Comparison of ENCODE assay signal across 35 cellular contexts in genomic region chr7:128733278-128733645, GRCh38. TPM values are rescaled to one million over a fixed set of nuclear protein-coding genes. Genes with fewer than 3 reads are reported as not detected.
"Had no signal": no experiment of that assay in that cellular context is flagged by ENCODE, and none has a peak within 500 bp of the region (broad histone marks: within the 10 kb centered on the region; RNA-seq: fewer than 3 reads in every experiment).

No MANE protein-coding gene starts in this region.

- H3K27ac ChIP-seq: neutrophil, pancreas, prostate gland, skin epidermis, spleen, stomach, thoracic aorta, thyroid gland, tibial nerve, upper lobe of left lung, vagina had no signal

- ATAC-seq: naive thymus-derived CD8-positive, alpha-beta T cell; natural killer cell treated with Interleukin-12 subunit alpha and Interleukin-12 subunit beta and Interleukin-15 and Interleukin-18, amount 100 ng/mL, for 72 hours; right cardiac atrium; sciatic nerve; stimulated activated effector memory CD8-positive, alpha-beta T cell treated with anti-CD3 and anti-CD28 coated beads, Interleukin-12 subunit alpha, Interleukin-12 subunit beta, amount 100 ng/mL, for 72 hours; stimulated activated naive B cell treated with anti-CD40 and anti-IgM and Interleukin-4, amounts not matched to agents 10 μg/mL and 1 μg/mL and 100 μg/mL, for 72 hours had no signal

- H3K27me3 ChIP-seq: pancreas, spleen, thyroid gland, tibial nerve, upper lobe of left lung, vagina had no signal

- H3K4me1 ChIP-seq: pancreas had no signal

- FAIRE-seq: pancreas, urothelium cell line had no signal

- H3K36me3 ChIP-seq: neutrophil, pancreas, prostate gland, spleen, stomach, thoracic aorta, thyroid gland, tibial nerve, upper lobe of left lung, vagina had no signal

- H3K4me2 ChIP-seq: smooth muscle cell had no signal

- H3K4me3 ChIP-seq: pancreas, prostate gland, skin epidermis, smooth muscle cell, spleen, stomach, thoracic aorta, thyroid gland, tibial nerve, upper lobe of left lung, vagina had no signal

- DNase-seq: naive thymus-derived CD8-positive, alpha-beta T cell; nephron progenitor cell; nucleus accumbens; pancreas; right cardiac atrium; spleen; stimulated activated CD4-positive, alpha-beta T cell treated with anti-CD3 and anti-CD28 coated beads, Interleukin-12 subunit alpha, Interleukin-12 subunit beta, amount 100 ng/mL, for 4 hours; stimulated activated CD4-positive, alpha-beta T cell treated with anti-CD3 and anti-CD28 coated beads, Interleukin-1b, Interleukin-23, amount 100 ng/mL, for 48 hours; stimulated activated CD4-positive, alpha-beta T cell treated with anti-CD3 and anti-CD28 coated beads, Interleukin-4, amount 100 ng/mL, for 1 hour; stimulated activated naive B cell treated with anti-CD40 and anti-IgM and Interleukin-4, amounts not matched to agents 10 μg/mL and 1 μg/mL and 100 μg/mL, for 72 hours; stimulated activated naive CD4-positive, alpha-beta T cell treated with Interleukin-2 at 50 U/mL for 16 hours; stomach; thyroid gland; trophoblast cell; upper lobe of left lung had no signal

- H3K9me3 ChIP-seq: neutrophil, pancreas, prostate gland, spleen, stomach, thoracic aorta, thyroid gland, tibial nerve, upper lobe of left lung, vagina had no signal

RNA-seq across cellular contexts. Expression of gene OPN1SW, which starts 42.3 kb away (rescaled TPM):
- total RNA-seq: naive thymus-derived CD8-positive, alpha-beta T cell; natural killer cell treated with Interleukin-12 subunit alpha and Interleukin-12 subunit beta and Interleukin-15 and Interleukin-18, amount 100 ng/mL, for 72 hours; neural crest cell; omental fat pad; osteocyte; pancreas; posterior vena cava; prostate gland; pulmonary artery endothelial cell; renal cortical epithelial cell; right cardiac atrium; sciatic nerve; smooth muscle cell; spleen; stomach; subcutaneous adipose tissue; temporal lobe; thoracic aorta; thyroid gland; tibial nerve; upper lobe of left lung; ureter; vagina had no signal
- polyA plus RNA-seq: pancreas, right cardiac atrium, spleen, stomach had no signal
